In genomic region chr3:168863561-168863960, GRCh38 we compare ENCODE assay signal across 17 cellular contexts.
"Had no signal": no experiment of that assay in that cellular context is flagged by ENCODE, and none has a peak within 500 bp of the region (broad histone marks: within the 10 kb centered on the region; RNA-seq: fewer than 3 reads in every experiment).

No MANE protein-coding gene starts in this region.

- H3K4me1 ChIP-seq: esophagus squamous epithelium, right atrium auricular region had no signal

- H3K4me3 ChIP-seq: esophagus squamous epithelium, right atrium auricular region, sigmoid colon had no signal

- H3K36me3 Mint-ChIP-seq: naive thymus-derived CD4-positive, alpha-beta T cell had no signal

- H3K36me3 ChIP-seq: esophagus squamous epithelium, neutrophil, right atrium auricular region, sigmoid colon had no signal

- H3K27me3 ChIP-seq: esophagus squamous epithelium, neutrophil, right atrium auricular region, sigmoid colon had no signal

- H3K9me3 Mint-ChIP-seq: central memory CD8-positive, alpha-beta T cell; dendritic cell treated with granulocyte-macrophage colony-stimulating factor and Interleukin-4, amounts not matched to agents 40 ng/mL and 50 ng/mL, for 4 days had no signal

- H3K27ac ChIP-seq: epithelial cell of prostate, esophagus squamous epithelium, neutrophil, right atrium auricular region, sigmoid colon had no signal

- H3K9me3 ChIP-seq: esophagus squamous epithelium, neutrophil, right atrium auricular region, sigmoid colon had no signal

- H3K27ac Mint-ChIP-seq: dendritic cell treated with granulocyte-macrophage colony-stimulating factor and Interleukin-4, amounts not matched to agents 40 ng/mL and 50 ng/mL, for 4 days; effector memory CD8-positive, alpha-beta T cell; naive thymus-derived CD4-positive, alpha-beta T cell had no signal

- H3K4me3 Mint-ChIP-seq: central memory CD8-positive, alpha-beta T cell; dendritic cell treated with granulocyte-macrophage colony-stimulating factor and Interleukin-4, amounts not matched to agents 40 ng/mL and 50 ng/mL, for 4 days; effector memory CD8-positive, alpha-beta T cell; naive thymus-derived CD4-positive, alpha-beta T cell had no signal

- H3K4me1 Mint-ChIP-seq: central memory CD8-positive, alpha-beta T cell had no signal

- DNase-seq: effector memory CD8-positive, alpha-beta T cell; esophagus squamous epithelium; foreskin fibroblast; head of caudate nucleus; hippocampal formation; left colon; naive thymus-derived CD4-positive, alpha-beta T cell; posterior cingulate gyrus; sigmoid colon; stimulated activated CD4-positive, alpha-beta T cell treated with anti-CD3 and anti-CD28 coated beads, Interleukin-12 subunit alpha, Interleukin-12 subunit beta, amount 100 ng/mL, for 4 hours; stimulated activated naive CD4-positive, alpha-beta T cell treated with Interleukin-2 at 50 U/mL for 16 hours; trophoblast cell had no signal

- H3K27me3 Mint-ChIP-seq: central memory CD8-positive, alpha-beta T cell; dendritic cell treated with granulocyte-macrophage colony-stimulating factor and Interleukin-4, amounts not matched to agents 40 ng/mL and 50 ng/mL, for 4 days; effector memory CD8-positive, alpha-beta T cell; naive thymus-derived CD4-positive, alpha-beta T cell had no signal

- ATAC-seq: effector memory CD8-positive, alpha-beta T cell; naive thymus-derived CD4-positive, alpha-beta T cell had no signal
